21 cellular contexts compared by ENCODE assay signal in genomic region chr20:49157146-49157545, GRCh38. TPM values are rescaled to one million over a fixed set of nuclear protein-coding genes. Genes with fewer than 3 reads are reported as not detected.
DNase-seq lines count a peak whose midpoint lies in the region; ATAC-seq, FAIRE-seq and TF ChIP-seq lines count a peak whose summit lies in the region.
"Had no signal": no experiment of that assay in that cellular context is flagged by ENCODE, and none has a peak within 500 bp of the region (broad histone marks: within the 10 kb centered on the region; RNA-seq: fewer than 3 reads in every experiment).

No MANE protein-coding gene starts in this region.

- 100% methylated on average over 2 of the region's 2 CpGs for WGBS in K562 (ENCODE audit: insufficient coverage, low coverage, missing lambda C conversion rate)

- TF ChIP-seq EP300 in K562 (IDR thresholded peaks at IDR 0.05; ENCODE audit: low read length): no peak

- no TSS peak for BruUV-seq in K562 (replicated peaks; lab: Mats Ljungman, UMichigan)

- no peaks in the 10 kb centered on the region for H3K9me1 ChIP-seq in K562 (ENCODE audit: control insufficient read depth, insufficient read depth, low read length)

- H3K9me3 ChIP-seq in T-helper 17 cell (ENCODE audit: control insufficient read depth, low read length, poor library complexity, severe bottlenecking) (no peaks in the 10 kb centered on the region), K562 (replicated peaks; ENCODE audit: control insufficient read depth, insufficient read depth, low read depth, low read length) (no peaks in the 10 kb centered on the region)
- H3K9me3 ChIP-seq: A549 had no signal

- H3K9me3 Mint-ChIP-seq in activated CD8-positive, alpha-beta memory T cell treated with anti-CD3 and anti-CD28 coated beads, Interleukin-2, amount 10 ng/mL, durations not matched to agents 7 days and 5 days (ENCODE audit: low read depth): no peaks in the 10 kb centered on the region
- no peaks in the 10 kb centered on the region for H3K9me3 Mint-ChIP-seq in activated naive CD8-positive, alpha-beta T cell (ENCODE audit: low read depth)
- no peaks in the 10 kb centered on the region for H3K9me3 Mint-ChIP-seq in activated naive CD8-positive, alpha-beta T cell treated with anti-CD3 and anti-CD28 coated beads, Interleukin-2, amount 50 U/mL, for 24 hours
- H3K9me3 Mint-ChIP-seq: CD4-positive, alpha-beta memory T cell; GM23338; HFFc6 had no signal

- TF ChIP-seq POLR2A in K562 (conservative IDR thresholded peaks at IDR 0.05): no peak

- no peak for ATAC-seq in activated CD8-positive, alpha-beta memory T cell treated with anti-CD3 and anti-CD28 coated beads, Interleukin-2, amount 10 ng/mL, durations not matched to agents 7 days and 5 days
- no peak for ATAC-seq in activated naive CD8-positive, alpha-beta T cell treated with anti-CD3 and anti-CD28 coated beads, Interleukin-2, amount 50 U/mL, for 24 hours
- ATAC-seq in T-helper 17 cell (no peak), K562 (no peak), HG02870 (IDR thresholded peaks at IDR 0.05; ENCODE audit: unreplicated experiment) (no peak)
- ATAC-seq: A549, GM23338 had no signal

- peaks cover 11% of the 10 kb centered on the region; the same call in 1 of the 2 replicates for H4K20me1 ChIP-seq in K562 (replicated peaks; ENCODE audit: control insufficient read depth, insufficient read depth, low read length)

- no peak for DNase-seq in activated CD8-positive, alpha-beta memory T cell treated with anti-CD3 and anti-CD28 coated beads, Interleukin-2, amount 10 ng/mL, durations not matched to agents 7 days and 5 days
- DNase-seq in activated CD8-positive, alpha-beta memory T cell treated with anti-CD3 and anti-CD28 coated beads, Interleukin-2, amount 50 U/mL, for 48 hours: no peak
- DNase-seq in activated naive CD8-positive, alpha-beta T cell treated with anti-CD3 and anti-CD28 coated beads, Interleukin-2, amount 50 U/mL, for 24 hours: no peak
- DNase-seq in T-helper 17 cell (no peak), K562 (ENCODE audit: extremely low read depth in 1 of 4, low spot score in 3 of 4) (no peak), NCI-H128 (lab: John Stamatoyannopoulos, UW; ENCODE audit: unreplicated experiment) (no peak)
- DNase-seq: AML-193; CD4-positive, alpha-beta memory T cell; DMS153; DMS79; GF-D8; HCEC 1CT; HFFc6 had no signal

- peaks cover 57% of the 10 kb centered on the region for H3K79me2 ChIP-seq in K562 (ENCODE audit: control insufficient read depth, insufficient read depth, low read length)

- H3K4me1 Mint-ChIP-seq in activated CD8-positive, alpha-beta memory T cell treated with anti-CD3 and anti-CD28 coated beads, Interleukin-2, amount 10 ng/mL, durations not matched to agents 7 days and 5 days: peaks cover 42% of the 10 kb centered on the region
- H3K4me1 Mint-ChIP-seq in activated naive CD8-positive, alpha-beta T cell (ENCODE audit: low read depth): peaks cover 39% of the 10 kb centered on the region
- H3K4me1 Mint-ChIP-seq in activated naive CD8-positive, alpha-beta T cell treated with anti-CD3 and anti-CD28 coated beads, Interleukin-2, amount 50 U/mL, for 24 hours: peaks cover 42% of the 10 kb centered on the region
- peaks cover 19% of the 10 kb centered on the region for H3K4me1 Mint-ChIP-seq in T-helper 17 cell
- H3K4me1 Mint-ChIP-seq: GM23338 had no signal

- no peak overlapping the region for H3K4me2 ChIP-seq in K562 (ENCODE audit: insufficient read depth, low read length)
- H3K4me2 ChIP-seq: A549, GM23338 had no signal

- intact Hi-C loops in K562 (cut with micrococcal nuclease): no loop called here

- in situ Hi-C loops in K562 (cut with MboI): no loop called here

- no peak for FAIRE-seq in K562 (lab: Jason Lieb, UNC)
- FAIRE-seq: A549, H54, HTR-8/SVneo had no signal

- no peak for TF ChIP-seq RAD21 in K562 (CRISPR knock-in tag; conservative IDR thresholded peaks at IDR 0.05 in 1 of 2, IDR thresholded peaks at IDR 0.05 in 1 of 2)

- no peaks in the 10 kb centered on the region for H3K27me3 Mint-ChIP-seq in activated CD8-positive, alpha-beta memory T cell treated with anti-CD3 and anti-CD28 coated beads, Interleukin-2, amount 10 ng/mL, durations not matched to agents 7 days and 5 days
- no peaks in the 10 kb centered on the region for H3K27me3 Mint-ChIP-seq in activated naive CD8-positive, alpha-beta T cell
- H3K27me3 Mint-ChIP-seq in activated naive CD8-positive, alpha-beta T cell treated with anti-CD3 and anti-CD28 coated beads, Interleukin-2, amount 50 U/mL, for 24 hours: no peaks in the 10 kb centered on the region
- no peaks in the 10 kb centered on the region for H3K27me3 Mint-ChIP-seq in T-helper 17 cell
- H3K27me3 Mint-ChIP-seq: CD4-positive, alpha-beta memory T cell had no signal

- no peaks in the 10 kb centered on the region; a peak in 1 of 5 replicates for H3K4me1 ChIP-seq in K562 (replicated peaks in 1 of 2; ENCODE audit: control insufficient read depth in 2 of 2, insufficient read depth in 2 of 2, low read length in 2 of 2)

- no peaks in the 10 kb centered on the region for H3K27me3 ChIP-seq in K562 (ENCODE audit: control insufficient read depth in 2 of 2, insufficient read depth in 2 of 2, low read length in 2 of 2)

- no peak overlapping the region for H3K4me3 ChIP-seq in K562
- H3K4me3 ChIP-seq: A549, GM23338 had no signal

- H3K36me3 Mint-ChIP-seq in activated CD8-positive, alpha-beta memory T cell treated with anti-CD3 and anti-CD28 coated beads, Interleukin-2, amount 10 ng/mL, durations not matched to agents 7 days and 5 days: peaks cover 38% of the 10 kb centered on the region
- H3K36me3 Mint-ChIP-seq in activated naive CD8-positive, alpha-beta T cell: peaks cover 2% of the 10 kb centered on the region
- H3K36me3 Mint-ChIP-seq in activated naive CD8-positive, alpha-beta T cell treated with anti-CD3 and anti-CD28 coated beads, Interleukin-2, amount 50 U/mL, for 24 hours (ENCODE audit: low read depth): peaks cover 23% of the 10 kb centered on the region
- no peaks in the 10 kb centered on the region for H3K36me3 Mint-ChIP-seq in T-helper 17 cell (ENCODE audit: low read depth)

- H2AFZ ChIP-seq in K562 (ENCODE audit: low read depth, low read length): no peak overlapping the region
- H2AFZ ChIP-seq: GM23338 had no signal

- H3K9ac ChIP-seq in K562 (ENCODE audit: insufficient read depth in 1 of 2, low read depth in 2 of 2, low read length in 2 of 2): no peak overlapping the region

- no peak for TF ChIP-seq CTCF in K562 (IDR thresholded peaks at IDR 0.05 in 2 of 3, conservative IDR thresholded peaks at IDR 0.05 in 1 of 3; ENCODE audit: insufficient read depth in 2 of 3, low read depth in 1 of 3, low read length in 3 of 3)

- CTCF ChIA-PET in activated CD8-positive, alpha-beta memory T cell treated with anti-CD3 and anti-CD28 coated beads, Interleukin-2, amount 10 ng/mL, durations not matched to agents 7 days and 5 days (lab: Charles Lee): no interaction called here
- CTCF ChIA-PET in K562 (lab: Yijun Ruan, JAX; ENCODE audit: low intra/inter-chr PET ratio): no interaction called here

- H3K36me3 ChIP-seq in K562 (ENCODE audit: control insufficient read depth, insufficient read depth, low read length): peaks cover 60% of the 10 kb centered on the region; the same call in 2 of the 3 replicates

- no peak overlapping the region for H3K4me3 Mint-ChIP-seq in activated CD8-positive, alpha-beta memory T cell treated with anti-CD3 and anti-CD28 coated beads, Interleukin-2, amount 10 ng/mL, durations not matched to agents 7 days and 5 days
- H3K4me3 Mint-ChIP-seq in activated naive CD8-positive, alpha-beta T cell: no peak overlapping the region
- H3K4me3 Mint-ChIP-seq in activated naive CD8-positive, alpha-beta T cell treated with anti-CD3 and anti-CD28 coated beads, Interleukin-2, amount 50 U/mL, for 24 hours: no peak overlapping the region
- H3K4me3 Mint-ChIP-seq in T-helper 17 cell: no peak overlapping the region
- H3K4me3 Mint-ChIP-seq: GM23338, HFFc6 had no signal

- no peak overlapping the region for H3K27ac ChIP-seq in K562 (ENCODE audit: extremely low read depth, low read depth, low read length)
- H3K27ac ChIP-seq: 22Rv1, A549, C4-2B had no signal

- POLR2A ChIA-PET in K562 (lab: Yijun Ruan, JAX): interaction anchor here (0.6 kb wide), 1 partner anchor 87 kb away, joined by 3 read pairs; no protein-coding TSS in a partner anchor

- peak overlapping the region; percentile 11 for H3K27ac Mint-ChIP-seq in activated CD8-positive, alpha-beta memory T cell treated with anti-CD3 and anti-CD28 coated beads, Interleukin-2, amount 10 ng/mL, durations not matched to agents 7 days and 5 days
- peak overlapping the region; percentile 3 for H3K27ac Mint-ChIP-seq in activated naive CD8-positive, alpha-beta T cell
- no peak overlapping the region for H3K27ac Mint-ChIP-seq in activated naive CD8-positive, alpha-beta T cell treated with anti-CD3 and anti-CD28 coated beads, Interleukin-2, amount 50 U/mL, for 24 hours
- H3K27ac Mint-ChIP-seq in T-helper 17 cell: peak overlapping the region; percentile 65
- H3K27ac Mint-ChIP-seq: GM23338, HFFc6 had no signal

TF ChIP-seq in K562, 482 proteins besides CTCF, POLR2A, EP300 and RAD21 (continues in another document):
- TF ChIP-seq SREBF1 (IDR thresholded peaks at IDR 0.05; ENCODE audit: borderline replicate concordance, low read depth, low read length) (no peak), ZC3H11A (IDR thresholded peaks at IDR 0.05; ENCODE audit: low read depth, low read length) (no peak), NFATC3 (IDR thresholded peaks at IDR 0.05) (no peak)

RNA-seq across cellular contexts. Expression of gene STAU1, which starts 31.0 kb away (rescaled TPM):
- total RNA-seq in activated CD8-positive, alpha-beta memory T cell treated with anti-CD3 and anti-CD28 coated beads, Interleukin-2, amount 10 ng/mL, durations not matched to agents 7 days and 5 days: 10 to 100 TPM; 56.2 to 66.8 TPM
- total RNA-seq in T-helper 17 cell (10 to 100 TPM; 45.6 to 62.5 TPM), K562 (2014; rRNA removed) (42.2 and 45.8 TPM in 2 replicates), K562 (2014; rRNA removed; fragmentation: Illumina TruSeq; extraction: Trizol) (47.2 and 47.5 TPM in 2 replicates), K562 (2015; rRNA removed; fragmentation: Illumina TruSeq; extraction: Trizol) (50.6 and 51.9 TPM in 2 replicates), K562 (2021) (86.5 and 92.0 TPM in 2 replicates)
- 34.6 and 56.6 TPM in 2 replicates for total RNA-seq in K562 (2011; cell fraction: chromatin; rRNA removed; ENCODE audit: low replicate concordance)
- total RNA-seq in K562 (2011; cell fraction: nucleolus; rRNA removed): 20.2 and 22.2 TPM in 2 replicates
- 32.0 and 38.2 TPM in 2 replicates for total RNA-seq in K562 (2011; cell fraction: nucleoplasm; rRNA removed)
- polyA plus RNA-seq in K562 (2011; rRNA removed) (51.2 and 57.0 TPM in 2 replicates), K562 (2014; fragmentation: Illumina TruSeq; extraction: Trizol) (90.7 and 106 TPM in 2 replicates), K562 (2014; fragmentation: Nextera tagmentation; extraction: Ambion mirVana) (10 to 100 TPM; 18.0 to 18.1 TPM), K562 (2014; rRNA removed) (62.2 and 63.4 TPM in 2 replicates)
- polyA plus RNA-seq in K562 (2011; cell fraction: cytosol; rRNA removed): 32.2 and 44.9 TPM in 2 replicates
- 25.1 and 25.6 TPM in 2 replicates for polyA plus RNA-seq in K562 (2011; cell fraction: nucleus; rRNA removed)
- 62.6 and 64.2 TPM in 2 replicates for polyA plus RNA-seq in K562 (2012)
- 51.0 and 55.1 TPM in 2 replicates for polyA minus RNA-seq in K562 (2011; rRNA and poly(A)+ RNA removed)
- polyA minus RNA-seq in K562 (2011; cell fraction: cytosol; rRNA and poly(A)+ RNA removed): 45.9 and 47.1 TPM in 2 replicates
- polyA minus RNA-seq in K562 (2011; cell fraction: nucleus; rRNA and poly(A)+ RNA removed): 8.6 and 13.9 TPM in 2 replicates
